Comparison of ENCODE assay signal across 10 cellular contexts in the genomic region with DNA sequence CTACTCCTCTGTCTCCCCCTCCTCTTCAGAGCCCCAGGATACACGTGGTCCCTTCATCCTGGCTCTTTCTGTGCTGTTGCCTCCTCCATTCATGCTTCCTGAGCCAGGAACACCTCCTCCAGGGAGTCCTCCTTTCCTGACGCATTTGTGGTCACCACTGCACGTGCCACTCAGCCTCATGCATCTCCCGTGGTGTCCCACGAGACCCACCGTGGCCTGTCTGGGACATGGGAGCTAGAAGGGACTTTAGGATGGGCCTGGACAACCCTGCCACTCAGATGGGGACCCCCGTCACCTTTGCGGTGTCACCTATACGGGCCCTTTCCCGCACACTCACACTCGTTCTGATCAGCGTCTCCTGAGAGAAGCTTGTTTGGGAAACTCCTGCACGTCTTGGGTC. TPM values are rescaled to one million over a fixed set of nuclear protein-coding genes. Genes with fewer than 3 reads are reported as not detected.
DNase-seq lines count a peak whose midpoint lies in the region; ATAC-seq and TF ChIP-seq lines count a peak whose summit lies in the region.
"Had no signal": no experiment of that assay in that cellular context is flagged by ENCODE, and none has a peak within 500 bp of the region (broad histone marks: within the 10 kb centered on the region; RNA-seq: fewer than 3 reads in every experiment).

No MANE protein-coding gene starts in this region.

- peaks cover 19% of the 10 kb centered on the region for H3K9me3 Mint-ChIP-seq in activated naive CD4-positive, alpha-beta T cell treated with anti-CD3 and anti-CD28 coated beads, Interleukin-2, amount 10 ng/mL, durations not matched to agents 7 days and 5 days
- H3K9me3 Mint-ChIP-seq in naive thymus-derived CD4-positive, alpha-beta T cell, result peaks cover 5 to 18% (median 14%) of the 10 kb centered on the region in 11 donors

- POLR2A ChIA-PET in naive thymus-derived CD4-positive, alpha-beta T cell (lab: Charles Lee), result interaction anchor here (1.0 to 1.5 kb wide), 4 partner anchors 9 to 16 kb away, joined by 4 to 8 read pairs (median 6); no protein-coding TSS in a partner anchor

- H3K4me1 Mint-ChIP-seq in activated naive CD4-positive, alpha-beta T cell treated with anti-CD3 and anti-CD28 coated beads, Interleukin-2, amount 10 ng/mL, durations not matched to agents 7 days and 5 days, result peaks cover 97% of the 10 kb centered on the region
- H3K4me1 Mint-ChIP-seq in naive thymus-derived CD4-positive, alpha-beta T cell, result peaks cover 88 to 98% (median 96%) of the 10 kb centered on the region in 7 donors

- CTCF ChIA-PET in activated naive CD4-positive, alpha-beta T cell treated with anti-CD3 and anti-CD28 coated beads, Interleukin-2, amount 10 ng/mL, durations not matched to agents 7 days and 5 days (lab: Charles Lee), result interaction anchor here (1.0 to 2.8 kb wide), 3 partner anchors 20 to 39 kb away, joined by 3 to 16 read pairs (median 9); no protein-coding TSS in a partner anchor
- CTCF ChIA-PET in naive thymus-derived CD4-positive, alpha-beta T cell (lab: Charles Lee), result interaction anchor here (1.2 to 1.7 kb wide), 3 partner anchors 24 to 41 kb away, joined by 3 to 6 read pairs (median 3); a partner anchor contains a TSS

- H3K4me3 Mint-ChIP-seq in activated naive CD4-positive, alpha-beta T cell treated with anti-CD3 and anti-CD28 coated beads, Interleukin-2, amount 10 ng/mL, durations not matched to agents 7 days and 5 days, result peak overlapping the region; percentile 86
- peak overlapping the region; percentile 84 to 94 (median 90) for H3K4me3 Mint-ChIP-seq in naive thymus-derived CD4-positive, alpha-beta T cell

- peak overlapping the region; percentile 95 for H3K27ac Mint-ChIP-seq in activated naive CD4-positive, alpha-beta T cell treated with anti-CD3 and anti-CD28 coated beads, Interleukin-2, amount 10 ng/mL, durations not matched to agents 7 days and 5 days
- peak overlapping the region; percentile 89 to 100 (median 98) for H3K27ac Mint-ChIP-seq in naive thymus-derived CD4-positive, alpha-beta T cell

- intact Hi-C loops in naive thymus-derived CD4-positive, alpha-beta T cell (cut with micrococcal nuclease), result loop anchor here in 1 of 2 donors (1.0 to 5.0 kb wide), 3 partner anchors 8 to 344 kb away; a partner anchor contains a TSS

- H3K9me3 ChIP-seq in naive thymus-derived CD4-positive, alpha-beta T cell (ENCODE audit: control insufficient read depth in 2 of 3, low read length in 3 of 3), result peaks cover 0 to 11% (median 8%) of the 10 kb centered on the region in 3 experiments
- H3K9me3 ChIP-seq in upper lobe of left lung, result peaks cover 0 to 3% (median 0%) of the 10 kb centered on the region in 4 donors
- H3K9me3 ChIP-seq: pancreas had no signal

- H3K27me3 Mint-ChIP-seq in activated naive CD4-positive, alpha-beta T cell treated with anti-CD3 and anti-CD28 coated beads, Interleukin-2, amount 10 ng/mL, durations not matched to agents 7 days and 5 days, result peaks cover 12% of the 10 kb centered on the region
- H3K27me3 Mint-ChIP-seq in naive thymus-derived CD4-positive, alpha-beta T cell, result no peaks in the 10 kb centered on the region

- WGBS in upper lobe of left lung, 2 donors, result 63 to 76% methylated on average over 13 of the region's 13 CpGs

- no peak for DNase-seq in activated naive CD4-positive, alpha-beta T cell treated with anti-CD3 and anti-CD28 coated beads, Interleukin-2, amount 10 ng/mL, durations not matched to agents 7 days and 5 days
- DNase-seq in activated naive CD4-positive, alpha-beta T cell treated with Interleukin-2 at 50 U/mL for 16 hours, result no peak
- no peak for DNase-seq in coronary artery (ENCODE audit: low spot score)
- DNase-seq in naive thymus-derived CD4-positive, alpha-beta T cell, result no peak
- no peak for DNase-seq in upper lobe of left lung
- no peak for DNase-seq in MV-4-11 (lab: John Stamatoyannopoulos, UW)
- DNase-seq: brain microvascular endothelial cell had no signal

- no peak for TF ChIP-seq EP300 in upper lobe of left lung (IDR thresholded peaks at IDR 0.05)

- no peak for ATAC-seq in naive thymus-derived CD4-positive, alpha-beta T cell
- ATAC-seq in upper lobe of left lung (ENCODE audit: low FRiP score in 2 of 2), result no peak
- no peak for ATAC-seq in HG02588 (IDR thresholded peaks at IDR 0.05; ENCODE audit: unreplicated experiment)
- ATAC-seq in GM18867 (IDR thresholded peaks at IDR 0.05; ENCODE audit: unreplicated experiment), result no peak

- no peak for TF ChIP-seq POLR2A in upper lobe of left lung (IDR thresholded peaks at IDR 0.05)

- TF ChIP-seq CTCF in coronary artery (IDR thresholded peaks at IDR 0.05) (no peak), upper lobe of left lung (IDR thresholded peaks at IDR 0.05) (no peak)

- H3K27ac ChIP-seq in coronary artery, result peak overlapping the region; percentile 89 to 91
- H3K27ac ChIP-seq in naive thymus-derived CD4-positive, alpha-beta T cell (ENCODE audit: low read depth, low read length), result peak overlapping the region; percentile 79
- H3K27ac ChIP-seq in upper lobe of left lung, result peak overlapping the region; percentile 86 to 94 (median 90)
- H3K27ac ChIP-seq: brain microvascular endothelial cell had no signal

- peaks cover 0 to 6% (median 0%) of the 10 kb centered on the region in 3 experiments for H3K36me3 ChIP-seq in naive thymus-derived CD4-positive, alpha-beta T cell (ENCODE audit: control insufficient read depth in 2 of 3, insufficient read depth in 3 of 3, low read length in 3 of 3)
- H3K36me3 ChIP-seq in upper lobe of left lung, result no peaks in the 10 kb centered on the region
- H3K36me3 ChIP-seq: brain microvascular endothelial cell, pancreas had no signal

- H3K4me3 ChIP-seq in coronary artery (peak overlapping the region; percentile 63), upper lobe of left lung (peak overlapping the region in 2 of 4 donors; percentile 31 to 32)
- peak overlapping the region; percentile 49 for H3K4me3 ChIP-seq in naive thymus-derived CD4-positive, alpha-beta T cell (ENCODE audit: low read length)
- H3K4me3 ChIP-seq: pancreas had no signal

- H3K4me1 ChIP-seq in naive thymus-derived CD4-positive, alpha-beta T cell (ENCODE audit: control insufficient read depth in 2 of 2, insufficient read depth in 2 of 2, low read length in 2 of 2), result peaks cover 86 to 89% of the 10 kb centered on the region in 2 donors
- H3K4me1 ChIP-seq in upper lobe of left lung, result peaks cover 55 to 76% (median 66%) of the 10 kb centered on the region in 4 donors
- H3K4me1 ChIP-seq: pancreas had no signal

- no peaks in the 10 kb centered on the region for H3K27me3 ChIP-seq in naive thymus-derived CD4-positive, alpha-beta T cell (ENCODE audit: control insufficient read depth in 2 of 2, insufficient read depth in 2 of 2, low read length in 2 of 2)
- H3K27me3 ChIP-seq in upper lobe of left lung, result no peaks in the 10 kb centered on the region
- H3K27me3 ChIP-seq: brain microvascular endothelial cell, pancreas had no signal

- peaks cover 68% of the 10 kb centered on the region for H3K36me3 Mint-ChIP-seq in activated naive CD4-positive, alpha-beta T cell treated with anti-CD3 and anti-CD28 coated beads, Interleukin-2, amount 10 ng/mL, durations not matched to agents 7 days and 5 days
- peaks cover 9 to 65% (median 21%) of the 10 kb centered on the region in 5 donors for H3K36me3 Mint-ChIP-seq in naive thymus-derived CD4-positive, alpha-beta T cell

RNA-seq across cellular contexts. Expression of a gene that starts 6.7 kb away (rescaled TPM):
- total RNA-seq in naive thymus-derived CD4-positive, alpha-beta T cell, result 10 to 100 TPM in 3 of 5 experiments, 1 to 10 TPM in 2; 7.7 to 74.7 (median 18.6) TPM
- 10 to 100 TPM; 38.8 to 68.6 TPM for polyA plus RNA-seq in naive thymus-derived CD4-positive, alpha-beta T cell
- 100 to 1,000 TPM in 1 of 6 donors, 10 to 100 TPM in 5; 39.6 to 131 (median 66.0) TPM for total RNA-seq in upper lobe of left lung

RNA-seq across cellular contexts. Expression of a gene that starts 25.9 kb away (rescaled TPM):
- total RNA-seq in naive thymus-derived CD4-positive, alpha-beta T cell, result 1 to 10 TPM in 1 of 5 experiments, under 1 TPM in 2, not detected in 2; 0.15 to 3.6 (median 0.56) TPM
- under 1 TPM in 1 of 2 donors, not detected in 1; 0.41 TPM for polyA plus RNA-seq in naive thymus-derived CD4-positive, alpha-beta T cell
- total RNA-seq in upper lobe of left lung, result 1 to 10 TPM in 1 of 6 donors, under 1 TPM in 4, not detected in 1; 0.30 to 1.4 (median 0.49) TPM

RNA-seq across cellular contexts. Expression of a gene that starts 47.5 kb away (rescaled TPM):
- total RNA-seq in naive thymus-derived CD4-positive, alpha-beta T cell, result 100 to 1,000 TPM in 1 of 5 experiments, 10 to 100 TPM in 4; 32.2 to 140 (median 69.5) TPM
- 100 to 1,000 TPM in 1 of 2 donors, 10 to 100 TPM in 1; 72.0 to 114 TPM for polyA plus RNA-seq in naive thymus-derived CD4-positive, alpha-beta T cell
- 100 to 1,000 TPM; 120 to 218 (median 192) TPM for total RNA-seq in upper lobe of left lung
